1 cellular context compared by ENCODE assay signal in genomic region chr1:3708696-3709246, GRCh38.
TF ChIP-seq lines count a peak whose summit lies in the region.

No MANE protein-coding gene starts in this region.

TF ChIP-seq in GM23338, 12 proteins besides CTCF, POLR2A, EP300 and RAD21 (continued from another document):
- TF ChIP-seq ZNF462 (CRISPR knock-in tag; IDR thresholded peaks at IDR 0.05), result no peak
